ENCODE assay signal across 8 cellular contexts in the genomic region with DNA sequence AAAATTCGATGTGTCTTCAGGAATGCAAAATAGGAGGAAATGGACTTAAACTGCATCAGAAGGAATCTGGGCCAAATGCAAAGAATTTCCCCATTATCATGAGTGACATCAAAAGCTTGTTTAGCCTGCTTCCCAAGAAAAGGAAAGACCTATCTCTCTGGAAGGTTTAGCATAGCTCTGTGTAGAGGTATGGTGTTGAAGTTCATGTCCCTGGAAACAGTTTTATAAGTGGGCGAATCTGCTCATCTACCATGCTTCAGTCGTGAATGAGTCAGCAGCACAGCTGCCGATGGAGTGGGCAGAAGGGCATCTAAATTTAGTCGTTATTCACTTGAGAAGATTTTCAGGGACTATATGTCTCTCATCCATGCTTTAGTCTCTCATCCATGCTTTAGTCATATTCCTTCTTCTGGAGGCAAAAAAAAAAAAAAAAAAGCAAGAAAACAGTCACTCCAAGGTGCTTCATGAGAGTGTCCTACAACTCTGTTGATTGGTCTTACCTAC.
A peak's percentile ranks its signal among the peaks of the same experiment; 100 is the strongest.
DNase-seq lines count a peak whose midpoint lies in the region; TF ChIP-seq lines count a peak whose summit lies in the region.
"Not testable (repeated sequence)": the region's sequence is repeated elsewhere in the genome, so short reads cannot be mapped to it uniquely, and the experiment has no call there.

No MANE protein-coding gene starts in this region.

- peak; percentile 60 for DNase-seq in AG10803 (ENCODE audit: low read depth)
- peak; percentile 5 for DNase-seq in H4 (ENCODE audit: low spot score)
- DNase-seq in MV-4-11 (lab: John Stamatoyannopoulos, UW), result peak; percentile 24
- peak in 5 of 61 donors; percentile 18 to 52 (median 31) for DNase-seq in caudate nucleus (lab: John Stamatoyannopoulos, UW)
- DNase-seq in foreskin melanocyte, result peak; percentile 9
- DNase-seq in medulla oblongata (ENCODE audit: extremely low spot score), result peak; percentile 30

- TF ChIP-seq CTCF in AG10803 (conservative IDR thresholded peaks at IDR 0.05; ENCODE audit: low read length); VCaP (conservative IDR thresholded peaks at IDR 0.05): not testable (repeated sequence)

- H3K36me3 ChIP-seq in skeletal muscle satellite cell (ENCODE audit: insufficient read depth, low read length), result not testable (repeated sequence)

- not testable (repeated sequence) for H3K4me3 ChIP-seq in AG10803 (ENCODE audit: low read length); skeletal muscle satellite cell (ENCODE audit: low read length)

- peaks cover 33% of the 10 kb centered on the region for H3K4me1 ChIP-seq in skeletal muscle satellite cell (ENCODE audit: control insufficient read depth, insufficient read depth, low read length)

- H3K27ac ChIP-seq in VCaP, result peak overlapping the region; percentile 65
- peak overlapping the region; percentile 70 for H3K27ac ChIP-seq in caudate nucleus (ENCODE audit: low read depth, low read length)

- H3K9ac ChIP-seq in skeletal muscle satellite cell (ENCODE audit: low read depth, low read length), result peak overlapping the region; percentile 46

- not testable (repeated sequence) for H3K27me3 ChIP-seq in skeletal muscle satellite cell (ENCODE audit: control insufficient read depth, insufficient read depth, low read length)

- H3K4me2 ChIP-seq in skeletal muscle satellite cell (ENCODE audit: low read length), result peak overlapping the region; percentile 64

- not testable (repeated sequence) for H3K9me3 ChIP-seq in skeletal muscle satellite cell (replicated peaks; ENCODE audit: low read length)
